In genomic region chr10:95415631-95416031, GRCh38 we compare ENCODE assay signal across 16 cellular contexts.
A peak's percentile ranks its signal among the peaks of the same experiment; 100 is the strongest.
DNase-seq lines count a peak whose midpoint lies in the region; ATAC-seq and TF ChIP-seq lines count a peak whose summit lies in the region.
"Had no signal": no experiment of that assay in that cellular context is flagged by ENCODE, and none has a peak within 500 bp of the region (broad histone marks: within the 10 kb centered on the region; RNA-seq: fewer than 3 reads in every experiment).

No MANE protein-coding gene starts in this region.

- no peak overlapping the region for H3K14ac ChIP-seq in neuronal stem cell (ENCODE audit: low read length)

- H3K4me1 ChIP-seq in neuronal stem cell (ENCODE audit: control insufficient read depth in 2 of 2, insufficient read depth in 1 of 2, low read depth in 1 of 2, low read length in 2 of 2) (peaks cover 14 to 16% of the 10 kb centered on the region in 2 donors), tibial nerve (peaks cover 0 to 90% (median 24%) of the 10 kb centered on the region in 4 donors)
- H3K4me1 ChIP-seq: Peyer's patch had no signal

- intact Hi-C loops in Right ventricle myocardium superior (cut with DNase I): no loop called here

- no peak for TF ChIP-seq POLR2A in tibial nerve (IDR thresholded peaks at IDR 0.05)

- TF ChIP-seq EP300 in tibial nerve (IDR thresholded peaks at IDR 0.05): no peak

- peak overlapping the region in 4 of 5 experiments; percentile 75 to 95 (median 90) for H3K27ac Mint-ChIP-seq in brain
- H3K27ac Mint-ChIP-seq: activated B cell treated with CpG ODN at 0.5 μM for 24 hours; activated naive CD4-positive, alpha-beta T cell treated with anti-CD3 and anti-CD28 coated beads, Interleukin-2, amount 10 ng/mL, durations not matched to agents 7 days and 5 days had no signal

- H4K8ac ChIP-seq in neuronal stem cell (ENCODE audit: low read depth, low read length): no peak overlapping the region

- H3K4me3 ChIP-seq in neuronal stem cell (ENCODE audit: low read length in 2 of 2) (no peak overlapping the region), tibial nerve (peak overlapping the region; percentile 26 to 44 (median 28))
- H3K4me3 ChIP-seq: Peyer's patch, thyroid gland had no signal

- WGBS in neuronal stem cell (ENCODE audit: extremely low coverage in 2 of 2, insufficient read length in 2 of 2, insufficient replicate concordance in 1 of 2), 2 donors: no CpG with 5 or more reads among the region's 15 CpGs
- WGBS in tibial nerve, 2 donors: 37 to 45% methylated on average over 4 to 15 of the region's 15 CpGs

- peak overlapping the region; percentile 55 for H3K18ac ChIP-seq in neuronal stem cell (ENCODE audit: low read length)

- H3K9ac ChIP-seq in neuronal stem cell (ENCODE audit: low read depth, low read length, poor library complexity): no peak overlapping the region

- no peak overlapping the region for H4K91ac ChIP-seq in neuronal stem cell (ENCODE audit: low read depth, low read length, poor library complexity)

- H2AFZ ChIP-seq in neuronal stem cell (ENCODE audit: low read length): no peak overlapping the region

- no peak overlapping the region for H3K4me2 ChIP-seq in neuronal stem cell (ENCODE audit: insufficient read depth, low read length, poor library complexity, severe bottlenecking)

- H3K23ac ChIP-seq in neuronal stem cell (ENCODE audit: low read depth, low read length, poor library complexity): no peak overlapping the region

- H3K36me3 ChIP-seq in neuronal stem cell (replicated peaks in 1 of 2; ENCODE audit: control insufficient read depth in 2 of 2, insufficient read depth in 2 of 2, low read length in 2 of 2): no peaks in the 10 kb centered on the region
- H3K36me3 ChIP-seq in tibial nerve: peaks cover 0 to 11% (median 0%) of the 10 kb centered on the region in 3 donors
- H3K36me3 ChIP-seq: thyroid gland had no signal

- no peaks in the 10 kb centered on the region for H3K27me3 Mint-ChIP-seq in brain
- H3K27me3 Mint-ChIP-seq: activated B cell treated with CpG ODN at 0.5 μM for 24 hours; activated naive CD4-positive, alpha-beta T cell treated with anti-CD3 and anti-CD28 coated beads, Interleukin-2, amount 10 ng/mL, durations not matched to agents 7 days and 5 days had no signal

- ATAC-seq in Right ventricle myocardium superior (ENCODE audit: poor library complexity) (peak; percentile 71), HG03342 (IDR thresholded peaks at IDR 0.05; ENCODE audit: unreplicated experiment) (no peak), GM18511 (IDR thresholded peaks at IDR 0.05; ENCODE audit: unreplicated experiment) (no peak), HG03442 (IDR thresholded peaks at IDR 0.05; ENCODE audit: unreplicated experiment) (no peak)
- ATAC-seq: left colon had no signal

- H3K9me3 ChIP-seq in neuronal stem cell (replicated peaks in 1 of 2; ENCODE audit: control insufficient read depth in 2 of 2, insufficient read depth in 1 of 2, low read depth in 1 of 2, low read length in 2 of 2) (no peaks in the 10 kb centered on the region), tibial nerve (no peaks in the 10 kb centered on the region)
- H3K9me3 ChIP-seq: Peyer's patch, thyroid gland had no signal

- H2BK120ac ChIP-seq in neuronal stem cell (ENCODE audit: low read depth, low read length): no peak overlapping the region

- H3K27ac ChIP-seq in neuronal stem cell (replicated peaks; ENCODE audit: low read length) (no peak overlapping the region), tibial nerve (peak overlapping the region; percentile 82 to 92 (median 88))
- H3K27ac ChIP-seq: thyroid gland had no signal

- no peaks in the 10 kb centered on the region for H3K79me1 ChIP-seq in neuronal stem cell (ENCODE audit: low read depth, low read length)

- H3K36me3 Mint-ChIP-seq in brain: peaks cover 24% of the 10 kb centered on the region
- H3K36me3 Mint-ChIP-seq: activated naive CD4-positive, alpha-beta T cell treated with anti-CD3 and anti-CD28 coated beads, Interleukin-2, amount 10 ng/mL, durations not matched to agents 7 days and 5 days had no signal

- H2BK12ac ChIP-seq in neuronal stem cell (ENCODE audit: low read length): peak overlapping the region; percentile 4

- peak overlapping the region; percentile 22 for H2BK15ac ChIP-seq in neuronal stem cell (ENCODE audit: low read length)

- H3K4ac ChIP-seq in neuronal stem cell (ENCODE audit: low read length): no peak overlapping the region

- H2BK5ac ChIP-seq in neuronal stem cell (ENCODE audit: low read length): no peak overlapping the region

- peak overlapping the region; percentile 58 for H2AK5ac ChIP-seq in neuronal stem cell (ENCODE audit: low read depth, low read length)

- peak overlapping the region in 1 of 5 experiments; percentile 62 for H3K4me3 Mint-ChIP-seq in brain
- H3K4me3 Mint-ChIP-seq: activated B cell treated with CpG ODN at 0.5 μM for 24 hours; activated naive CD4-positive, alpha-beta T cell treated with anti-CD3 and anti-CD28 coated beads, Interleukin-2, amount 10 ng/mL, durations not matched to agents 7 days and 5 days had no signal

- H3K4me1 Mint-ChIP-seq in brain: peaks cover 45% of the 10 kb centered on the region
- H3K4me1 Mint-ChIP-seq: activated B cell treated with CpG ODN at 0.5 μM for 24 hours; activated naive CD4-positive, alpha-beta T cell treated with anti-CD3 and anti-CD28 coated beads, Interleukin-2, amount 10 ng/mL, durations not matched to agents 7 days and 5 days had no signal

- H3K27me3 ChIP-seq in neuronal stem cell (ENCODE audit: control insufficient read depth in 3 of 3, insufficient read depth in 3 of 3, low read depth in 1 of 3, low read length in 3 of 3): no peaks in the 10 kb centered on the region
- H3K27me3 ChIP-seq in tibial nerve: no peaks in the 10 kb centered on the region
- H3K27me3 ChIP-seq: Peyer's patch, thyroid gland had no signal

- H3K9me3 Mint-ChIP-seq in brain: no peaks in the 10 kb centered on the region
- H3K9me3 Mint-ChIP-seq: activated B cell treated with CpG ODN at 0.5 μM for 24 hours; activated naive CD4-positive, alpha-beta T cell treated with anti-CD3 and anti-CD28 coated beads, Interleukin-2, amount 10 ng/mL, durations not matched to agents 7 days and 5 days had no signal

- TF ChIP-seq CTCF in brain (conservative IDR thresholded peaks at IDR 0.05): no peak
- no peak for TF ChIP-seq CTCF in tibial nerve (IDR thresholded peaks at IDR 0.05)

- peak; percentile 63 for DNase-seq in Right ventricle myocardium superior
- no peak for DNase-seq in neuronal stem cell (ENCODE audit: low spot score)
- no peak for DNase-seq in tibial nerve (ENCODE audit: low spot score in 2 of 2)
- no peak for DNase-seq in AG08395 (ENCODE audit: low spot score)
- DNase-seq: activated B cell treated with CpG ODN at 0.5 μM for 24 hours; activated CD8-positive, alpha-beta memory T cell treated with anti-CD3 and anti-CD28 coated beads, Interleukin-2, amount 50 U/mL, for 48 hours; activated naive CD4-positive, alpha-beta T cell treated with anti-CD3 and anti-CD28 coated beads, Interleukin-2, amount 10 ng/mL, durations not matched to agents 7 days and 5 days; DND-41; left colon; NCI-H526; Peyer's patch; thyroid gland had no signal

Comparison
In these comparisons a context has a peak if more than half of its experiments do, and no peak if none do; other contexts are left out.
1. H3K4me3 ChIP-seq: peak in tibial nerve (4 of 4); none in neuronal stem cell (0 of 2).